12 cellular contexts compared by ENCODE assay signal in genomic region chr7:22587322-22587721, GRCh38.
A peak's percentile ranks its signal among the peaks of the same experiment; 100 is the strongest.
DNase-seq lines count a peak whose midpoint lies in the region; ATAC-seq, FAIRE-seq and TF ChIP-seq lines count a peak whose summit lies in the region.
"Had no signal": no experiment of that assay in that cellular context is flagged by ENCODE, and none has a peak within 500 bp of the region (broad histone marks: within the 10 kb centered on the region; RNA-seq: fewer than 3 reads in every experiment).

No MANE protein-coding gene starts in this region.

- intact Hi-C loops in activated CD8-positive, alpha-beta T cell treated with anti-CD3 and anti-CD28 coated beads for 36 hours (cut with micrococcal nuclease): no loop called here
- intact Hi-C loops in HepG2 (cut with micrococcal nuclease; ENCODE audit: unreplicated experiment): no loop called here

- WGBS in HepG2 (ENCODE audit: low lambda C conversion rate): 2% methylated on average over 2 of the region's 2 CpGs

- TF ChIP-seq CTCF in activated CD8-positive, alpha-beta T cell treated with anti-CD3 and anti-CD28 coated beads for 36 hours (IDR thresholded peaks at IDR 0.05): no peak
- TF ChIP-seq CTCF in NB4 (IDR thresholded peaks at IDR 0.05; ENCODE audit: low read depth, low read length) (no peak), HepG2 (CRISPR knock-in tag; IDR thresholded peaks at IDR 0.05) (no peak)

- H3K4me1 ChIP-seq in HepG2 (ENCODE audit: insufficient read depth, low read length): 0 out of 2 replicates have a peak, but pooled peaks cover 5% of the 10 kb centered on the region

- BruUV-seq in HepG2 (replicated peaks; lab: Mats Ljungman, UMichigan): no TSS peak

- H3K4me2 ChIP-seq in HepG2 (ENCODE audit: low read depth, low read length): no peak overlapping the region

- no peak overlapping the region for H3K4me3 Mint-ChIP-seq in activated CD8-positive, alpha-beta T cell treated with anti-CD3 and anti-CD28 coated beads for 36 hours
- no peak overlapping the region for H3K4me3 Mint-ChIP-seq in activated CD8-positive, alpha-beta T cell treated with anti-CD3 and anti-CD28 coated beads, Interleukin-2, amount 10 ng/mL, durations not matched to agents 7 days and 5 days
- peak overlapping the region; percentile 60 for H3K4me3 Mint-ChIP-seq in stimulated activated memory B cell treated with anti-CD40 and anti-IgM and Interleukin-4, amounts not matched to agents 10 μg/mL and 1 μg/mL and 100 μg/mL, for 72 hours

- H3K36me3 ChIP-seq in HepG2 (replicated peaks in 1 of 2; ENCODE audit: control insufficient read depth in 1 of 2, insufficient read depth in 2 of 2, low read length in 2 of 2): no peaks in the 10 kb centered on the region
- H3K36me3 ChIP-seq: vagina had no signal

- H3K4me3 ChIP-seq in NB4 (ENCODE audit: low read depth, low read length) (no peak overlapping the region), HepG2 (replicated peaks in 1 of 3; ENCODE audit: insufficient read depth in 1 of 3, low read depth in 2 of 3, low read length in 3 of 3) (no peak overlapping the region)
- H3K4me3 ChIP-seq: vagina had no signal

- no peak for TF ChIP-seq EP300 in HepG2 (IDR thresholded peaks at IDR 0.05; ENCODE audit: low read depth in 2 of 2, low read length in 2 of 2)
- TF ChIP-seq EP300 in HepG2 (CRISPR knock-in tag; IDR thresholded peaks at IDR 0.05; ENCODE audit: borderline replicate concordance): no peak

- H3K9ac ChIP-seq in HepG2 (ENCODE audit: insufficient read depth, low read depth, low read length): no peak overlapping the region

- H3K27ac ChIP-seq in HepG2 (ENCODE audit: extremely low read length, insufficient read depth, low read length): no peak overlapping the region
- H3K27ac ChIP-seq: vagina had no signal

- H2AFZ ChIP-seq in HepG2 (ENCODE audit: low read length): no peak overlapping the region

- CTCF ChIA-PET in activated CD8-positive, alpha-beta T cell treated with anti-CD3 and anti-CD28 coated beads for 36 hours (lab: Charles Lee): interaction anchor here (1.4 to 1.5 kb wide), 2 partner anchors 27 to 70 kb away, joined by 3 to 6 read pairs; no protein-coding TSS in a partner anchor
- CTCF ChIA-PET in activated CD8-positive, alpha-beta T cell treated with anti-CD3 and anti-CD28 coated beads, Interleukin-2, amount 10 ng/mL, durations not matched to agents 7 days and 5 days (lab: Charles Lee): interaction anchor here (3.0 kb wide), 1 partner anchor 139 kb away, joined by 9 read pairs; the partner anchor contains the start of gene IL6
- CTCF ChIA-PET in HepG2 (lab: Yijun Ruan, JAX; ENCODE audit: low intra/inter-chr PET ratio, low total read pairs): no interaction called here

- ATAC-seq in activated CD8-positive, alpha-beta T cell treated with anti-CD3 and anti-CD28 coated beads for 36 hours: peak; percentile 20
- no peak for ATAC-seq in activated CD8-positive, alpha-beta T cell treated with anti-CD3 and anti-CD28 coated beads, Interleukin-2, amount 10 ng/mL, durations not matched to agents 7 days and 5 days
- ATAC-seq in stimulated activated memory B cell treated with anti-CD40 and anti-IgM and Interleukin-4, amounts not matched to agents 10 μg/mL and 1 μg/mL and 100 μg/mL, for 72 hours: peak; percentile 58
- ATAC-seq in GM18498 (IDR thresholded peaks at IDR 0.05; ENCODE audit: unreplicated experiment) (no peak), HepG2 (no peak)

- peaks cover 27% of the 10 kb centered on the region for H3K27me3 Mint-ChIP-seq in activated CD8-positive, alpha-beta T cell treated with anti-CD3 and anti-CD28 coated beads for 36 hours
- H3K27me3 Mint-ChIP-seq in activated CD8-positive, alpha-beta T cell treated with anti-CD3 and anti-CD28 coated beads, Interleukin-2, amount 10 ng/mL, durations not matched to agents 7 days and 5 days (ENCODE audit: low read depth): peaks cover 57% of the 10 kb centered on the region
- no peaks in the 10 kb centered on the region for H3K27me3 Mint-ChIP-seq in stimulated activated memory B cell treated with anti-CD40 and anti-IgM and Interleukin-4, amounts not matched to agents 10 μg/mL and 1 μg/mL and 100 μg/mL, for 72 hours

- FAIRE-seq in HepG2 (lab: Jason Lieb, UNC): no peak
- FAIRE-seq: A204.1 had no signal

- no peaks in the 10 kb centered on the region for H3K36me3 Mint-ChIP-seq in activated CD8-positive, alpha-beta T cell treated with anti-CD3 and anti-CD28 coated beads for 36 hours (ENCODE audit: low read depth)
- H3K36me3 Mint-ChIP-seq in activated CD8-positive, alpha-beta T cell treated with anti-CD3 and anti-CD28 coated beads, Interleukin-2, amount 10 ng/mL, durations not matched to agents 7 days and 5 days (ENCODE audit: low read depth): no peaks in the 10 kb centered on the region
- peaks cover 2% of the 10 kb centered on the region for H3K36me3 Mint-ChIP-seq in stimulated activated memory B cell treated with anti-CD40 and anti-IgM and Interleukin-4, amounts not matched to agents 10 μg/mL and 1 μg/mL and 100 μg/mL, for 72 hours

- TF ChIP-seq POLR2A in NB4 (IDR thresholded peaks at IDR 0.05; ENCODE audit: extremely low read depth, insufficient read length) (no peak), HepG2 (IDR thresholded peaks at IDR 0.05; ENCODE audit: insufficient read depth in 1 of 2, low read depth in 2 of 2, low read length in 2 of 2) (no peak)

- no peaks in the 10 kb centered on the region for H4K20me1 ChIP-seq in HepG2 (ENCODE audit: insufficient read depth, low read length)

- H3K79me2 ChIP-seq in HepG2 (ENCODE audit: insufficient read depth, low read length): no peaks in the 10 kb centered on the region

- H3K27ac Mint-ChIP-seq in activated CD8-positive, alpha-beta T cell treated with anti-CD3 and anti-CD28 coated beads for 36 hours: no peak overlapping the region
- no peak overlapping the region for H3K27ac Mint-ChIP-seq in activated CD8-positive, alpha-beta T cell treated with anti-CD3 and anti-CD28 coated beads, Interleukin-2, amount 10 ng/mL, durations not matched to agents 7 days and 5 days
- H3K27ac Mint-ChIP-seq in stimulated activated memory B cell treated with anti-CD40 and anti-IgM and Interleukin-4, amounts not matched to agents 10 μg/mL and 1 μg/mL and 100 μg/mL, for 72 hours: peak overlapping the region; percentile 82

- no peaks in the 10 kb centered on the region for H3K9me3 ChIP-seq in HepG2 (ENCODE audit: low read length)
- H3K9me3 ChIP-seq: vagina had no signal

- no peak for DNase-seq in activated CD8-positive, alpha-beta T cell treated with anti-CD3 and anti-CD28 coated beads for 36 hours
- DNase-seq in activated CD8-positive, alpha-beta T cell treated with anti-CD3 and anti-CD28 coated beads, Interleukin-2, amount 10 ng/mL, durations not matched to agents 7 days and 5 days: no peak
- peak; percentile 53 for DNase-seq in NB4 (ENCODE audit: low read depth)
- peak; percentile 67 to 80 for DNase-seq in dermis microvascular lymphatic vessel endothelial cell (ENCODE audit: low read depth in 2 of 2)
- no peak for DNase-seq in SHP77 treated with DMSO at 0.1 percent for 48 hours (lab: John Stamatoyannopoulos, UW)
- no peak for DNase-seq in HepG2 (ENCODE audit: low spot score)
- DNase-seq: NCI-H1694 treated with DMSO at 0.1 percent for 48 hours, occipital lobe had no signal

- no peaks in the 10 kb centered on the region for H3K9me3 Mint-ChIP-seq in activated CD8-positive, alpha-beta T cell treated with anti-CD3 and anti-CD28 coated beads for 36 hours
- H3K9me3 Mint-ChIP-seq in activated CD8-positive, alpha-beta T cell treated with anti-CD3 and anti-CD28 coated beads, Interleukin-2, amount 10 ng/mL, durations not matched to agents 7 days and 5 days (ENCODE audit: insufficient read depth): no peaks in the 10 kb centered on the region
- no peaks in the 10 kb centered on the region for H3K9me3 Mint-ChIP-seq in stimulated activated memory B cell treated with anti-CD40 and anti-IgM and Interleukin-4, amounts not matched to agents 10 μg/mL and 1 μg/mL and 100 μg/mL, for 72 hours

- H3K27me3 ChIP-seq in HepG2 (ENCODE audit: control insufficient read depth in 1 of 2, insufficient read depth in 2 of 2, low read length in 2 of 2): no peaks in the 10 kb centered on the region
- H3K27me3 ChIP-seq: vagina had no signal

- peaks cover 6% of the 10 kb centered on the region for H3K4me1 Mint-ChIP-seq in activated CD8-positive, alpha-beta T cell treated with anti-CD3 and anti-CD28 coated beads for 36 hours (ENCODE audit: low read depth)
- peaks cover 27% of the 10 kb centered on the region for H3K4me1 Mint-ChIP-seq in activated CD8-positive, alpha-beta T cell treated with anti-CD3 and anti-CD28 coated beads, Interleukin-2, amount 10 ng/mL, durations not matched to agents 7 days and 5 days (ENCODE audit: low read depth)
- peaks cover 40% of the 10 kb centered on the region for H3K4me1 Mint-ChIP-seq in stimulated activated memory B cell treated with anti-CD40 and anti-IgM and Interleukin-4, amounts not matched to agents 10 μg/mL and 1 μg/mL and 100 μg/mL, for 72 hours

- TF ChIP-seq RAD21 in HepG2 (CRISPR knock-in tag; IDR thresholded peaks at IDR 0.05): no peak

- in situ Hi-C loops in HepG2 (cut with HindIII; ENCODE audit: extremely low pct_ligation_motif_present, low pct_unique_long_range_greater_than_20kb): no loop called here

- POLR2A ChIA-PET in activated CD8-positive, alpha-beta T cell treated with anti-CD3 and anti-CD28 coated beads for 36 hours (lab: Charles Lee): no interaction called here
- POLR2A ChIA-PET in activated CD8-positive, alpha-beta T cell treated with anti-CD3 and anti-CD28 coated beads, Interleukin-2, amount 10 ng/mL, durations not matched to agents 7 days and 5 days (lab: Charles Lee): no interaction called here
- POLR2A ChIA-PET in HepG2 (lab: Yijun Ruan, JAX): no interaction called here

TF ChIP-seq in HepG2, 621 proteins besides CTCF, POLR2A, EP300 and RAD21:
- TF ChIP-seq ARID2 (CRISPR knock-in tag; IDR thresholded peaks at IDR 0.05; ENCODE audit: borderline replicate concordance) (no peak), IRF2 (CRISPR knock-in tag; IDR thresholded peaks at IDR 0.05) (no peak), ZSCAN22 (CRISPR knock-in tag; IDR thresholded peaks at IDR 0.05) (no peak), IKZF4 (CRISPR knock-in tag; IDR thresholded peaks at IDR 0.05; ENCODE audit: borderline replicate concordance, low read depth, not compliant biosample characterization) (no peak)

Comparison
In these comparisons a context has a peak if more than half of its experiments do, and no peak if none do; other contexts are left out.
1. ATAC-seq: peak in activated CD8-positive, alpha-beta T cell treated with anti-CD3 and anti-CD28 coated beads for 36 hours (single experiment) and stimulated activated memory B cell treated with anti-CD40 and anti-IgM and Interleukin-4, amounts not matched to agents 10 μg/mL and 1 μg/mL and 100 μg/mL, for 72 hours (single experiment); none in activated CD8-positive, alpha-beta T cell treated with anti-CD3 and anti-CD28 coated beads, Interleukin-2, amount 10 ng/mL, durations not matched to agents 7 days and 5 days (single experiment), GM18498 (single experiment) and HepG2 (single experiment).
2. DNase-seq: peak in NB4 (single experiment) and dermis microvascular lymphatic vessel endothelial cell (2 of 2); none in activated CD8-positive, alpha-beta T cell treated with anti-CD3 and anti-CD28 coated beads for 36 hours (single experiment), activated CD8-positive, alpha-beta T cell treated with anti-CD3 and anti-CD28 coated beads, Interleukin-2, amount 10 ng/mL, durations not matched to agents 7 days and 5 days (single experiment), SHP77 treated with DMSO at 0.1 percent for 48 hours (single experiment) and HepG2 (single experiment).